ENCODE assay signal across 20 cellular contexts in genomic region chr12:82411561-82412230, GRCh38.
"Had no signal": no experiment of that assay in that cellular context is flagged by ENCODE, and none has a peak within 500 bp of the region (broad histone marks: within the 10 kb centered on the region; RNA-seq: fewer than 3 reads in every experiment).

No MANE protein-coding gene starts in this region.

- H3K4me3 Mint-ChIP-seq: activated CD4-positive, alpha-beta T cell treated with anti-CD3 and anti-CD28 coated beads, Interleukin-2, amount 10 ng/mL, durations not matched to agents 7 days and 5 days; activated T-cell treated with anti-CD3 and anti-CD28 coated beads, Interleukin-2, amount 50 U/mL, for 72 hours; dendritic cell treated with granulocyte-macrophage colony-stimulating factor and Interleukin-4, amounts not matched to agents 40 ng/mL and 50 ng/mL, for 4 days; memory B cell; natural killer cell; stimulated activated naive CD8-positive, alpha-beta T cell treated with anti-CD3 and anti-CD28 coated beads, Interleukin-15, Interleukin-2, amounts not matched to agents 100 ng/mL and 50 ng/mL, for 24 hours; T-helper 2 cell treated with Interferon-gamma antibody and Interleukin-4, amounts not matched to agents 5 μg/mL and 100 μg/mL, for 36 hours had no signal

- H3K4me1 Mint-ChIP-seq: activated CD4-positive, alpha-beta T cell treated with anti-CD3 and anti-CD28 coated beads, Interleukin-2, amount 10 ng/mL, durations not matched to agents 7 days and 5 days; memory B cell; natural killer cell had no signal

- H3K36me3 Mint-ChIP-seq: activated naive CD4-positive, alpha-beta T cell treated with anti-CD3 and anti-CD28 coated beads, Interleukin-2, amount 50 U/mL, for 72 hours; natural killer cell had no signal

- H3K27me3 ChIP-seq: brain microvascular endothelial cell, gastroesophageal sphincter, upper lobe of left lung had no signal

- DNase-seq: activated CD4-positive, alpha-beta T cell treated with anti-CD3 and anti-CD28 coated beads, Interleukin-2, amount 10 ng/mL, durations not matched to agents 7 days and 5 days; activated CD8-positive, alpha-beta memory T cell treated with anti-CD3 and anti-CD28 coated beads, Interleukin-2, amount 50 U/mL, for 48 hours; activated gamma-delta T cell; activated T-cell treated with anti-CD3 and anti-CD28 coated beads, Interleukin-2, amount 50 U/mL, for 72 hours; amygdala; brain microvascular endothelial cell; cerebellar nuclear complex; effector memory CD4-positive, alpha-beta T cell; islet precursor cell; left ventricle myocardium inferior; natural killer cell; posterior cingulate gyrus; right cardiac atrium; upper lobe of left lung had no signal

- H3K4me3 ChIP-seq: gastroesophageal sphincter, left ventricle myocardium inferior, upper lobe of left lung had no signal

- H3K27ac ChIP-seq: brain microvascular endothelial cell, gastroesophageal sphincter, left ventricle myocardium inferior, upper lobe of left lung had no signal

- H3K36me3 ChIP-seq: brain microvascular endothelial cell had no signal

- ATAC-seq: activated naive CD4-positive, alpha-beta T cell treated with anti-CD3 and anti-CD28 coated beads, Interleukin-2, amount 50 U/mL, for 72 hours; activated T-cell treated with anti-CD3 and anti-CD28 coated beads, Interleukin-2, amount 50 U/mL, for 72 hours; gastroesophageal sphincter; natural killer cell; right cardiac atrium had no signal

- H3K27ac Mint-ChIP-seq: activated CD4-positive, alpha-beta T cell treated with anti-CD3 and anti-CD28 coated beads, Interleukin-2, amount 10 ng/mL, durations not matched to agents 7 days and 5 days; activated naive CD4-positive, alpha-beta T cell treated with anti-CD3 and anti-CD28 coated beads, Interleukin-2, amount 50 U/mL, for 72 hours; activated T-cell treated with anti-CD3 and anti-CD28 coated beads, Interleukin-2, amount 50 U/mL, for 72 hours; dendritic cell treated with granulocyte-macrophage colony-stimulating factor and Interleukin-4, amounts not matched to agents 40 ng/mL and 50 ng/mL, for 4 days; memory B cell; natural killer cell; stimulated activated naive CD8-positive, alpha-beta T cell treated with anti-CD3 and anti-CD28 coated beads, Interleukin-15, Interleukin-2, amounts not matched to agents 100 ng/mL and 50 ng/mL, for 24 hours; T-helper 2 cell treated with Interferon-gamma antibody and Interleukin-4, amounts not matched to agents 5 μg/mL and 100 μg/mL, for 36 hours had no signal

- H3K27me3 Mint-ChIP-seq: activated CD4-positive, alpha-beta T cell treated with anti-CD3 and anti-CD28 coated beads, Interleukin-2, amount 10 ng/mL, durations not matched to agents 7 days and 5 days; dendritic cell treated with granulocyte-macrophage colony-stimulating factor and Interleukin-4, amounts not matched to agents 40 ng/mL and 50 ng/mL, for 4 days; memory B cell; stimulated activated naive CD8-positive, alpha-beta T cell treated with anti-CD3 and anti-CD28 coated beads, Interleukin-15, Interleukin-2, amounts not matched to agents 100 ng/mL and 50 ng/mL, for 24 hours had no signal

- H3K9me3 Mint-ChIP-seq: activated CD4-positive, alpha-beta T cell treated with anti-CD3 and anti-CD28 coated beads, Interleukin-2, amount 10 ng/mL, durations not matched to agents 7 days and 5 days; activated naive CD4-positive, alpha-beta T cell treated with anti-CD3 and anti-CD28 coated beads, Interleukin-2, amount 50 U/mL, for 72 hours; activated T-cell treated with anti-CD3 and anti-CD28 coated beads, Interleukin-2, amount 50 U/mL, for 72 hours; dendritic cell treated with granulocyte-macrophage colony-stimulating factor and Interleukin-4, amounts not matched to agents 40 ng/mL and 50 ng/mL, for 4 days; memory B cell; natural killer cell; stimulated activated naive CD8-positive, alpha-beta T cell treated with anti-CD3 and anti-CD28 coated beads, Interleukin-15, Interleukin-2, amounts not matched to agents 100 ng/mL and 50 ng/mL, for 24 hours; T-helper 2 cell treated with Interferon-gamma antibody and Interleukin-4, amounts not matched to agents 5 μg/mL and 100 μg/mL, for 36 hours had no signal

- H3K9me3 ChIP-seq: gastroesophageal sphincter, left ventricle myocardium inferior, upper lobe of left lung had no signal

- H3K4me1 ChIP-seq: gastroesophageal sphincter, left ventricle myocardium inferior, upper lobe of left lung had no signal
